19 cellular contexts compared by ENCODE assay signal in genomic region chr9:99049228-99049627, GRCh38.
"Had no signal": no experiment of that assay in that cellular context is flagged by ENCODE, and none has a peak within 500 bp of the region (broad histone marks: within the 10 kb centered on the region; RNA-seq: fewer than 3 reads in every experiment).

No MANE protein-coding gene starts in this region.

- H3K4me3 Mint-ChIP-seq: naive thymus-derived CD4-positive, alpha-beta T cell; neural crest cell had no signal

- H3K36me3 ChIP-seq: colonic mucosa, ovary, upper lobe of left lung, uterus had no signal

- H3K4me1 Mint-ChIP-seq: neural crest cell had no signal

- H3K4me3 ChIP-seq: colonic mucosa, hepatocyte, lung, ovary, right atrium auricular region, tibial artery, upper lobe of left lung, uterus had no signal

- H3K79me2 ChIP-seq: hepatocyte had no signal

- H3K27ac ChIP-seq: colonic mucosa, ovary, right atrium auricular region, tibial artery, upper lobe of left lung, uterus had no signal

- H3K4me1 ChIP-seq: colonic mucosa, tibial artery, uterus had no signal

- H3K4me2 ChIP-seq: hepatocyte had no signal

- H3K27me3 ChIP-seq: colonic mucosa, hepatocyte, ovary, right atrium auricular region, tibial artery, upper lobe of left lung, uterus had no signal

- H3K27me3 Mint-ChIP-seq: naive thymus-derived CD4-positive, alpha-beta T cell had no signal

- DNase-seq: colonic mucosa; effector CD4-positive, alpha-beta T cell; foreskin melanocyte; head of caudate nucleus; left colon; left ventricle myocardium superior; mesendoderm; naive thymus-derived CD4-positive, alpha-beta T cell; ovary; small intestine; stimulated activated CD4-positive, alpha-beta T cell treated with anti-CD3 and anti-CD28 coated beads, Interleukin-2, amount 100 ng/mL, for 48 hours; stimulated activated naive CD8-positive, alpha-beta T cell treated with anti-CD3 and anti-CD28 coated beads, Interleukin-15, Interleukin-2, amounts not matched to agents 100 U/mL and 50 U/mL, for 24 hours; tibial artery; upper lobe of left lung; uterus had no signal

- H3K9me3 ChIP-seq: colonic mucosa, ovary, tibial artery, upper lobe of left lung, uterus had no signal

- ATAC-seq: left colon; left ventricle myocardium superior; naive thymus-derived CD4-positive, alpha-beta T cell; stimulated activated naive CD8-positive, alpha-beta T cell treated with anti-CD3 and anti-CD28 coated beads, Interleukin-15, Interleukin-2, amounts not matched to agents 100 U/mL and 50 U/mL, for 24 hours had no signal

- H2AFZ ChIP-seq: hepatocyte had no signal
